In the genomic region with DNA sequence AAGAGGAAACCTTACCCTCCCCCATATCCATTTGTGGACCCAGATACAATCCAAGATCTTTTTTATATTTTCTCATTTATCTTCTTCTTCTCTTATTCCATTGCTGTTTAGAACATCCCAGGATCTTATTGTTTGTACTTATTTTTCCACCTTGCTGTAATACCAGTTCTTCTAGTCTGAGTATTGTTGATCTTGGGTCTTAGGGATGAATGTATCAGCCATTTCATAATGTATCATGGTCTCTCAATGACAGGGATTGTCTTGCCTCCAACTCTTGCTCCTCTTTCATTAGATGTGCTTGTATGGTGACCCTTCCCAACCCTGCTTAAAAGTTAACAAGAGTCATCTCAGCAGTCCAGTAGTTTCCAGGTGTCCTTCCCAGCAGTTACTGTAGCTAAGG, we compare ENCODE assay signal across 7 cellular contexts.
"Had no signal": no experiment of that assay in that cellular context is flagged by ENCODE, and none has a peak within 500 bp of the region (broad histone marks: within the 10 kb centered on the region; RNA-seq: fewer than 3 reads in every experiment).

No MANE protein-coding gene starts in this region.

- H3K9me3 Mint-ChIP-seq: HFFc6 had no signal

- H3K4me3 ChIP-seq: GM23248, HAP-1 had no signal

- H3K27ac Mint-ChIP-seq: HFFc6 had no signal

- DNase-seq: GM23248, GOT3, H7, HFFc6, IMR-90 had no signal

- H3K4me3 Mint-ChIP-seq: HFFc6 had no signal

- ATAC-seq: HCT116 had no signal
